Comparison of ENCODE assay signal across 12 cellular contexts in the genomic region with DNA sequence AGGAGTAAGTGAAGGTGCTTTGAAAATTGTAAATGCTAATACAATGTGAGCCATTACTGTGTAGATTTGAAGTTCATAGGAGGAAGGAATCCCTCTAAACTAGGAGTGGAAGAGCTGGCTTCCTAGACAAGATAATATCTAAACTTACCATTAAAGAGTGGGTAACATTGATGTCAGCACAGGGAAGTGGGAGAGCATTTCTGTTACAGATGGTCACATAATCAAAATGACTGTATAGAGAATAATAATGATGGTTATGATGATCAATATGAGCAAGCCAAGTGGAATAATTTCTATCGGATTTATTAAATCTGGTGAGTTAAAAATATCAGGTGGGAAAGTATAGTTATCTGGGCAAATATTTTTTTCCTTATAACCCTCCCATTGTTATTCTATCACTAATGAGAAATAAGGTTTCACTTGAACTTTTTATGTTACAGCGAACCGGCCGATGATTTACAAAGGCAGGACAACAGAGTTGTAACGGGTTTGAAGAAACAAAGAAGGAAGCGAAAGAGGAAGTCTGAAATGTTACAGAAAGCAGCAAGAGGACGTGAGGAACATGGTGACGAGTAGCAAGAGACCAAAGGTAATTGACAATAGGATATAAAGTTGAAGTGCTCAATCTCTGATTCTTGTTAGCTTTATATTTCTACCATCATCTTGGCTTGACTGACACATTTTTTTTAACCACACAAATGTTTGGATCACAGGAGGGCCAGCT. TPM values are rescaled to one million over a fixed set of nuclear protein-coding genes. Genes with fewer than 3 reads are reported as not detected.
DNase-seq lines count a peak whose midpoint lies in the region; ATAC-seq and TF ChIP-seq lines count a peak whose summit lies in the region.
"Had no signal": no experiment of that assay in that cellular context is flagged by ENCODE, and none has a peak within 500 bp of the region (broad histone marks: within the 10 kb centered on the region; RNA-seq: fewer than 3 reads in every experiment).

No MANE protein-coding gene starts in this region.

- no peak overlapping the region for H3K4me3 Mint-ChIP-seq in natural killer cell
- H3K4me3 Mint-ChIP-seq: activated CD4-positive, alpha-beta T cell treated with anti-CD3 and anti-CD28 coated beads for 36 hours; CD8-positive, alpha-beta memory T cell had no signal

- no peak overlapping the region for H3K27ac Mint-ChIP-seq in natural killer cell
- H3K27ac Mint-ChIP-seq: activated CD4-positive, alpha-beta T cell treated with anti-CD3 and anti-CD28 coated beads for 36 hours had no signal

- DNase-seq in OCI-LY7 (ENCODE audit: low spot score) (peak; percentile 67), T-helper 1 cell (no peak), natural killer cell (no peak), foreskin keratinocyte (no peak), superior temporal gyrus (ENCODE audit: extremely low spot score) (no peak)
- DNase-seq: activated CD4-positive, alpha-beta T cell treated with anti-CD3 and anti-CD28 coated beads for 36 hours; CD8-positive, alpha-beta memory T cell; hypothalamus had no signal

- intact Hi-C loops in OCI-LY7 (cut with micrococcal nuclease; ENCODE audit: unreplicated experiment): no loop called here
- intact Hi-C loops in natural killer cell (cut with micrococcal nuclease): no loop called here

- no peaks in the 10 kb centered on the region for H3K79me2 ChIP-seq in OCI-LY7 (ENCODE audit: insufficient read depth, low read depth, low read length)

- H3K36me3 ChIP-seq in OCI-LY7 (ENCODE audit: insufficient read depth, low read length): no peaks in the 10 kb centered on the region

- no peaks in the 10 kb centered on the region for H4K20me1 ChIP-seq in OCI-LY7 (ENCODE audit: insufficient read depth, low read length)

- no TSS peak for BruUV-seq in OCI-LY7 (replicated peaks; lab: Mats Ljungman, UMichigan)

- no peaks in the 10 kb centered on the region for H3K9me3 ChIP-seq in OCI-LY7 (ENCODE audit: low read length)

- TF ChIP-seq CTCF in OCI-LY7 (conservative IDR thresholded peaks at IDR 0.05; ENCODE audit: low read length) (no peak), natural killer cell (IDR thresholded peaks at IDR 0.05) (no peak), foreskin keratinocyte (conservative IDR thresholded peaks at IDR 0.05) (no peak)

- H3K4me3 ChIP-seq in OCI-LY7 (ENCODE audit: low read depth, low read length, poor library complexity, severe bottlenecking): peak overlapping the region; percentile 16

- no peaks in the 10 kb centered on the region for H3K36me3 Mint-ChIP-seq in natural killer cell

- no peaks in the 10 kb centered on the region for H3K9me2 ChIP-seq in OCI-LY7 (ENCODE audit: insufficient read depth, low read length)

- H3K27ac ChIP-seq in OCI-LY7 (ENCODE audit: low read depth, low read length, poor library complexity, severe bottlenecking): no peak overlapping the region
- no peak overlapping the region for H3K27ac ChIP-seq in foreskin keratinocyte

- H2AFZ ChIP-seq in OCI-LY7 (ENCODE audit: low read length): peak overlapping the region; percentile 94

- peaks cover 12% of the 10 kb centered on the region for H3K4me1 ChIP-seq in OCI-LY7 (ENCODE audit: insufficient read depth, low read length, poor library complexity, severe bottlenecking)
- no peaks in the 10 kb centered on the region for H3K4me1 ChIP-seq in foreskin keratinocyte

- H3K4me2 ChIP-seq in OCI-LY7 (ENCODE audit: low read length): peak overlapping the region; percentile 47

- no peaks in the 10 kb centered on the region for H3K4me1 Mint-ChIP-seq in natural killer cell
- H3K4me1 Mint-ChIP-seq: activated CD4-positive, alpha-beta T cell treated with anti-CD3 and anti-CD28 coated beads for 36 hours; CD8-positive, alpha-beta memory T cell had no signal

- CTCF ChIA-PET in OCI-LY7 (lab: Charles Lee; ENCODE audit: unreplicated experiment): no interaction called here

- no peaks in the 10 kb centered on the region for H3K9me3 Mint-ChIP-seq in natural killer cell
- H3K9me3 Mint-ChIP-seq: CD8-positive, alpha-beta memory T cell had no signal

- ATAC-seq in GM18498 (IDR thresholded peaks at IDR 0.05; ENCODE audit: unreplicated experiment): peak; percentile 92
- ATAC-seq in GM21390 (IDR thresholded peaks at IDR 0.05; ENCODE audit: unreplicated experiment): peak; percentile 97
- peak; percentile 94 for ATAC-seq in HG03103 (IDR thresholded peaks at IDR 0.05; ENCODE audit: low read depth, unreplicated experiment)
- no peak for ATAC-seq in natural killer cell
- ATAC-seq in foreskin keratinocyte: no peak
- ATAC-seq: activated CD4-positive, alpha-beta T cell treated with anti-CD3 and anti-CD28 coated beads for 36 hours; Panc1 had no signal

- POLR2A ChIA-PET in OCI-LY7 (lab: Charles Lee): no interaction called here

- no peaks in the 10 kb centered on the region for H3K27me3 ChIP-seq in foreskin keratinocyte

- peaks cover 6 to 34% of the 10 kb centered on the region in 2 donors for H3K27me3 Mint-ChIP-seq in natural killer cell (ENCODE audit: low read depth in 2 of 2)

RNA-seq across cellular contexts. Expression of a gene that starts 43.5 kb away (rescaled TPM):
- total RNA-seq in OCI-LY7 (2014; rRNA removed; shearing (Covaris generic)): not detected in 2 replicates
- total RNA-seq in OCI-LY7 (2022): not detected in 2 replicates
- not detected for total RNA-seq in natural killer cell
- total RNA-seq in foreskin keratinocyte: not detected in 2 replicates
- not detected in 2 replicates for polyA plus RNA-seq in foreskin keratinocyte
- total RNA-seq: activated CD4-positive, alpha-beta T cell treated with anti-CD3 and anti-CD28 coated beads for 36 hours; CD8-positive, alpha-beta memory T cell had no signal
- polyA plus RNA-seq: CD8-positive, alpha-beta memory T cell had no signal

Comparison
In these comparisons a context has a peak if more than half of its experiments do, and no peak if none do; other contexts are left out.
1. ATAC-seq: peak in GM18498 (single experiment), GM21390 (single experiment) and HG03103 (single experiment); none in natural killer cell (0 of 3) and foreskin keratinocyte (single experiment).